8 cellular contexts compared by ENCODE assay signal in the genomic region with DNA sequence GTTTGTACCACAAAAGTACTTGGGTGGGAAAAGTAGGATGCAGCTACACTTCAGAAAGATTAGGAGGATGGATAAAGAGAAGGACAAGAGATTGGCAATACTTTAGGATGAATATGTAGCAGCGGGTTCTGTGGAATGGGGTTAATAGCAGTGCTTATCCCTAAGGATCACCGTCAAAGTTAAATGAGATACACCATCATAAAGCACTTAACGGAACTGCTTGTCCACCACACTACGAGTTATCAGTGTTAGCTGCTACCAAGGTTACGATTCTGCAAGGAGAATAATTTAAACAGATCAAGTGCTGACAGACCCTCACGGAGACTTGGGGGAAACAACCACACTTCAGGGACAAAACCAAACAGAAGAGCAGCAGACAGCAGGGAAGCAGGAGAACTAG. TPM values are rescaled to one million over a fixed set of nuclear protein-coding genes. Genes with fewer than 3 reads are reported as not detected.
A peak's percentile ranks its signal among the peaks of the same experiment; 100 is the strongest.
DNase-seq lines count a peak whose midpoint lies in the region; ATAC-seq and TF ChIP-seq lines count a peak whose summit lies in the region.

No MANE protein-coding gene starts in this region.

- H3K4me3 ChIP-seq in CD8-positive, alpha-beta memory T cell (ENCODE audit: low read length): peak overlapping the region; percentile 91
- peak overlapping the region; percentile 82 for H3K4me3 ChIP-seq in NB4 (ENCODE audit: low read depth, low read length)
- peak overlapping the region; percentile 86 for H3K4me3 ChIP-seq in effector memory CD4-positive, alpha-beta T cell (ENCODE audit: insufficient read depth, low read depth, low read length, poor library complexity, severe bottlenecking)
- peak overlapping the region; percentile 60 to 84 for H3K4me3 ChIP-seq in neuronal stem cell (ENCODE audit: low read length in 2 of 2)

- H3K27ac Mint-ChIP-seq in CD8-positive, alpha-beta memory T cell: peak overlapping the region; percentile 12 to 94 (median 86)

- H4K8ac ChIP-seq in neuronal stem cell (ENCODE audit: low read depth, low read length): no peak overlapping the region

- TF ChIP-seq CTCF in NB4 (IDR thresholded peaks at IDR 0.05; ENCODE audit: low read depth, low read length): no peak

- no peak overlapping the region for H2BK15ac ChIP-seq in neuronal stem cell (ENCODE audit: low read length)

- H3K9ac ChIP-seq in neuronal stem cell (ENCODE audit: low read depth, low read length, poor library complexity): no peak overlapping the region

- DNase-seq in CD8-positive, alpha-beta memory T cell: peak in 1 of 5 donors; percentile 2
- DNase-seq in NB4 (ENCODE audit: low read depth) (no peak), neuronal stem cell (ENCODE audit: low spot score) (no peak), 8988T (no peak), NCI-H1694 (lab: John Stamatoyannopoulos, UW) (no peak)
- DNase-seq in effector memory CD4-positive, alpha-beta T cell: no peak

- H3K27me3 Mint-ChIP-seq in CD8-positive, alpha-beta memory T cell: no peaks in the 10 kb centered on the region

- H3K36me3 ChIP-seq in CD8-positive, alpha-beta memory T cell (ENCODE audit: insufficient read depth, low read length): no peaks in the 10 kb centered on the region
- no peaks in the 10 kb centered on the region for H3K36me3 ChIP-seq in effector memory CD4-positive, alpha-beta T cell (ENCODE audit: control insufficient read depth, insufficient read depth, low read length)
- peaks cover 0 to 3% of the 10 kb centered on the region in 2 donors for H3K36me3 ChIP-seq in neuronal stem cell (replicated peaks in 1 of 2; ENCODE audit: control insufficient read depth in 2 of 2, insufficient read depth in 2 of 2, low read length in 2 of 2)

- no peak overlapping the region for H3K4ac ChIP-seq in neuronal stem cell (ENCODE audit: low read length)

- H4K91ac ChIP-seq in neuronal stem cell (ENCODE audit: low read depth, low read length, poor library complexity): no peak overlapping the region

- H2BK12ac ChIP-seq in neuronal stem cell (ENCODE audit: low read length): no peak overlapping the region

- peaks cover 49 to 60% (median 56%) of the 10 kb centered on the region in 3 donors for H3K4me1 Mint-ChIP-seq in CD8-positive, alpha-beta memory T cell

- peak overlapping the region; percentile 93 to 99 (median 94) for H3K4me3 Mint-ChIP-seq in CD8-positive, alpha-beta memory T cell

- peaks cover 2% of the 10 kb centered on the region for H3K79me1 ChIP-seq in neuronal stem cell (ENCODE audit: low read depth, low read length)

- no CpG with 5 or more reads among the region's 6 CpGs for WGBS in neuronal stem cell (ENCODE audit: extremely low coverage in 2 of 2, insufficient read length in 2 of 2, insufficient replicate concordance in 1 of 2), 2 donors

- no peak overlapping the region for H3K27ac ChIP-seq in CD8-positive, alpha-beta memory T cell (ENCODE audit: low read depth, low read length)
- no peak overlapping the region for H3K27ac ChIP-seq in effector memory CD4-positive, alpha-beta T cell (ENCODE audit: insufficient read depth, low read length, poor library complexity, severe bottlenecking)
- H3K27ac ChIP-seq in neuronal stem cell (replicated peaks; ENCODE audit: low read length): no peak overlapping the region

- no peaks in the 10 kb centered on the region for H3K27me3 ChIP-seq in CD8-positive, alpha-beta memory T cell (ENCODE audit: insufficient read depth, low read length, poor library complexity, severe bottlenecking)
- no peaks in the 10 kb centered on the region for H3K27me3 ChIP-seq in effector memory CD4-positive, alpha-beta T cell (replicated peaks; ENCODE audit: control insufficient read depth, insufficient read depth, low read length, poor library complexity, severe bottlenecking)
- H3K27me3 ChIP-seq in neuronal stem cell (ENCODE audit: control insufficient read depth in 3 of 3, insufficient read depth in 3 of 3, low read depth in 1 of 3, low read length in 3 of 3): peaks cover 0 to 24% (median 19%) of the 10 kb centered on the region in 3 experiments

- no peak overlapping the region for H2BK5ac ChIP-seq in neuronal stem cell (ENCODE audit: low read length)

- peak overlapping the region; percentile 72 for H3K4me2 ChIP-seq in neuronal stem cell (ENCODE audit: insufficient read depth, low read length, poor library complexity, severe bottlenecking)

- H3K14ac ChIP-seq in neuronal stem cell (ENCODE audit: low read length): no peak overlapping the region

- H3K4me1 ChIP-seq in CD8-positive, alpha-beta memory T cell (ENCODE audit: insufficient read depth, low read length): peaks cover 18% of the 10 kb centered on the region
- H3K4me1 ChIP-seq in effector memory CD4-positive, alpha-beta T cell (ENCODE audit: control insufficient read depth, insufficient read depth, low read length, poor library complexity, severe bottlenecking): peaks cover 8% of the 10 kb centered on the region
- H3K4me1 ChIP-seq in neuronal stem cell (ENCODE audit: control insufficient read depth in 2 of 2, insufficient read depth in 1 of 2, low read depth in 1 of 2, low read length in 2 of 2): peaks cover 3 to 4% of the 10 kb centered on the region in 2 donors

- CTCF ChIA-PET in CD8-positive, alpha-beta memory T cell (lab: Charles Lee): no interaction called here

- POLR2A ChIA-PET in CD8-positive, alpha-beta memory T cell (lab: Charles Lee): no interaction called here

- H2BK120ac ChIP-seq in neuronal stem cell (ENCODE audit: low read depth, low read length): no peak overlapping the region

- H3K9me3 Mint-ChIP-seq in CD8-positive, alpha-beta memory T cell: no peaks in the 10 kb centered on the region

- H2AK5ac ChIP-seq in neuronal stem cell (ENCODE audit: low read depth, low read length): no peak overlapping the region

- H3K9me3 ChIP-seq in CD8-positive, alpha-beta memory T cell (ENCODE audit: low read length): no peaks in the 10 kb centered on the region
- no peaks in the 10 kb centered on the region for H3K9me3 ChIP-seq in effector memory CD4-positive, alpha-beta T cell (ENCODE audit: control insufficient read depth, low read length)
- no peaks in the 10 kb centered on the region for H3K9me3 ChIP-seq in neuronal stem cell (replicated peaks in 1 of 2; ENCODE audit: control insufficient read depth in 2 of 2, insufficient read depth in 1 of 2, low read depth in 1 of 2, low read length in 2 of 2)

- no peak overlapping the region for H3K18ac ChIP-seq in neuronal stem cell (ENCODE audit: low read length)

- ATAC-seq in GM21737 (IDR thresholded peaks at IDR 0.05; ENCODE audit: unreplicated experiment) (no peak), HG03025 (IDR thresholded peaks at IDR 0.05; ENCODE audit: low FRiP score, unreplicated experiment) (no peak)

- peaks cover 0 to 25% (median 2%) of the 10 kb centered on the region in 3 donors for H3K36me3 Mint-ChIP-seq in CD8-positive, alpha-beta memory T cell

- peak overlapping the region; percentile 85 for H2AFZ ChIP-seq in neuronal stem cell (ENCODE audit: low read length)

- TF ChIP-seq POLR2A in NB4 (IDR thresholded peaks at IDR 0.05; ENCODE audit: extremely low read depth, insufficient read length): no peak

- no peak overlapping the region for H3K23ac ChIP-seq in neuronal stem cell (ENCODE audit: low read depth, low read length, poor library complexity)

RNA-seq across cellular contexts. Expression of a gene that starts 1.0 kb away (rescaled TPM):
- total RNA-seq in CD8-positive, alpha-beta memory T cell: 10 to 100 TPM; 36.0 to 37.7 TPM
- 44.9 TPM for polyA plus RNA-seq in CD8-positive, alpha-beta memory T cell
- polyA plus RNA-seq in neuronal stem cell (2013, experiment 1 of 2): 7.8 TPM
- polyA plus RNA-seq in neuronal stem cell (2013, experiment 2 of 2): 7.8 TPM

RNA-seq across cellular contexts. Expression of a gene that starts 40.6 kb away (rescaled TPM):
- total RNA-seq in CD8-positive, alpha-beta memory T cell: not detected
- polyA plus RNA-seq in CD8-positive, alpha-beta memory T cell: not detected
- 0.07 TPM for polyA plus RNA-seq in neuronal stem cell (2013, experiment 1 of 2)
- 0.04 TPM for polyA plus RNA-seq in neuronal stem cell (2013, experiment 2 of 2)
